ENCODE assay signal across 8 cellular contexts in genomic region chr20:43448748-43449535, GRCh38. TPM values are rescaled to one million over a fixed set of nuclear protein-coding genes. Genes with fewer than 3 reads are reported as not detected.
A peak's percentile ranks its signal among the peaks of the same experiment; 100 is the strongest.
DNase-seq lines count a peak whose midpoint lies in the region; ATAC-seq and TF ChIP-seq lines count a peak whose summit lies in the region.

No MANE protein-coding gene starts in this region.

- TF ChIP-seq POLR2A in heart left ventricle (IDR thresholded peaks at IDR 0.05): no peak
- no peak for TF ChIP-seq POLR2A in sigmoid colon (IDR thresholded peaks at IDR 0.05)

- H3K4me1 ChIP-seq in heart left ventricle: peaks cover 0 to 10% (median 0%) of the 10 kb centered on the region in 12 donors
- no peaks in the 10 kb centered on the region for H3K4me1 ChIP-seq in sigmoid colon

- no peaks in the 10 kb centered on the region for H3K9me3 Mint-ChIP-seq in activated naive CD8-positive, alpha-beta T cell treated with anti-CD3 and anti-CD28 coated beads, Interleukin-2, amount 50 U/mL, for 24 hours

- no peaks in the 10 kb centered on the region for H3K9me3 ChIP-seq in heart left ventricle
- H3K9me3 ChIP-seq in sigmoid colon: no peaks in the 10 kb centered on the region

- no peaks in the 10 kb centered on the region for H3K4me1 Mint-ChIP-seq in activated naive CD8-positive, alpha-beta T cell treated with anti-CD3 and anti-CD28 coated beads, Interleukin-2, amount 50 U/mL, for 24 hours

- TF ChIP-seq EP300 in sigmoid colon (IDR thresholded peaks at IDR 0.05): no peak

- WGBS in heart left ventricle, 4 donors: 25 to 32% (median 26%) methylated on average over 9 of the region's 9 CpGs
- WGBS in sigmoid colon, 2 donors: 30 to 31% methylated on average over 9 of the region's 9 CpGs

- H3K27me3 ChIP-seq in heart left ventricle (peaks cover 0 to 10% (median 2%) of the 10 kb centered on the region in 9 donors), sigmoid colon (peaks cover 0 to 21% (median 0%) of the 10 kb centered on the region in 3 donors)

- intact Hi-C loops in heart left ventricle (cut with DNase I) (loop anchor here in 4 of 10 donors (5.0 to 10.0 kb wide), 3 partner anchors 628 to 636 kb away; no protein-coding TSS in a partner anchor), sigmoid colon (cut with DNase I) (no loop called here)

- no peak overlapping the region for H3K4me3 Mint-ChIP-seq in activated naive CD8-positive, alpha-beta T cell treated with anti-CD3 and anti-CD28 coated beads, Interleukin-2, amount 50 U/mL, for 24 hours

- H3K27ac ChIP-seq in heart left ventricle (no peak overlapping the region), sigmoid colon (no peak overlapping the region)

- peaks cover 39% of the 10 kb centered on the region for H3K27me3 Mint-ChIP-seq in activated naive CD8-positive, alpha-beta T cell treated with anti-CD3 and anti-CD28 coated beads, Interleukin-2, amount 50 U/mL, for 24 hours

- no peak overlapping the region for H3K4me3 ChIP-seq in heart left ventricle
- H3K4me3 ChIP-seq in sigmoid colon: no peak overlapping the region

- ATAC-seq in activated naive CD8-positive, alpha-beta T cell treated with anti-CD3 and anti-CD28 coated beads, Interleukin-2, amount 50 U/mL, for 24 hours: no peak
- peak; percentile 15 to 67 (median 65) for ATAC-seq in heart left ventricle
- ATAC-seq in HG03045 (IDR thresholded peaks at IDR 0.05; ENCODE audit: unreplicated experiment): no peak
- ATAC-seq in GM19397 (IDR thresholded peaks at IDR 0.05; ENCODE audit: unreplicated experiment): no peak

- TF ChIP-seq CTCF in heart left ventricle (IDR thresholded peaks at IDR 0.05): peak; percentile 47 to 68 (median 58)
- peak; percentile 15 to 56 (median 50) for TF ChIP-seq CTCF in sigmoid colon (IDR thresholded peaks at IDR 0.05)

- no peak overlapping the region for H3K27ac Mint-ChIP-seq in activated naive CD8-positive, alpha-beta T cell treated with anti-CD3 and anti-CD28 coated beads, Interleukin-2, amount 50 U/mL, for 24 hours

- H3K36me3 ChIP-seq in heart left ventricle: no peaks in the 10 kb centered on the region
- H3K36me3 ChIP-seq in sigmoid colon: no peaks in the 10 kb centered on the region

- H3K36me3 Mint-ChIP-seq in activated naive CD8-positive, alpha-beta T cell treated with anti-CD3 and anti-CD28 coated beads, Interleukin-2, amount 50 U/mL, for 24 hours (ENCODE audit: low read depth): no peaks in the 10 kb centered on the region

- DNase-seq in EH (ENCODE audit: low read depth): peak; percentile 48
- peak; percentile 16 for DNase-seq in KG1 (lab: John Stamatoyannopoulos, UW)
- DNase-seq in SK-N-DZ (ENCODE audit: low spot score): peak; percentile 72
- peak; percentile 31 for DNase-seq in activated naive CD8-positive, alpha-beta T cell treated with anti-CD3 and anti-CD28 coated beads, Interleukin-2, amount 50 U/mL, for 24 hours
- no peak for DNase-seq in heart left ventricle
- DNase-seq in sigmoid colon: no peak

RNA-seq across cellular contexts. Expression of gene SRSF6, which starts 8.8 kb away (rescaled TPM):
- polyA plus RNA-seq in SK-N-DZ (2014; cell fraction: cytosol; rRNA removed): 133 and 140 TPM in 2 replicates
- polyA plus RNA-seq in SK-N-DZ (2014; cell fraction: nucleus; rRNA removed): 267 and 308 TPM in 2 replicates
- total RNA-seq in heart left ventricle (10 to 100 TPM; 21.0 to 69.7 (median 47.0) TPM), sigmoid colon (10 to 100 TPM; 29.6 to 75.6 (median 47.3) TPM)
- polyA plus RNA-seq in heart left ventricle (10 to 100 TPM; 33.5 to 39.6 TPM), sigmoid colon (10 to 100 TPM; 39.1 to 78.9 (median 51.7) TPM)

RNA-seq across cellular contexts. Expression of gene L3MBTL1, which starts 58.6 kb away (rescaled TPM):
- 3.7 and 4.9 TPM in 2 replicates for polyA plus RNA-seq in SK-N-DZ (2014; cell fraction: cytosol; rRNA removed)
- 39.9 and 155 TPM in 2 replicates for polyA plus RNA-seq in SK-N-DZ (2014; cell fraction: nucleus; rRNA removed)
- total RNA-seq in heart left ventricle (1 to 10 TPM; 2.4 to 6.9 (median 3.8) TPM), sigmoid colon (10 to 100 TPM in 3 of 4 donors, 1 to 10 TPM in 1; 9.0 to 26.9 (median 11.8) TPM)
- polyA plus RNA-seq in heart left ventricle (1 to 10 TPM; 1.3 to 5.1 TPM), sigmoid colon (1 to 10 TPM in 2 of 3 donors, under 1 TPM in 1; 0.46 to 5.0 (median 1.2) TPM)

Comparison
In these comparisons a context has a peak if more than half of its experiments do, and no peak if none do; other contexts are left out.
1. DNase-seq: peak in EH (single experiment), KG1 (single experiment), SK-N-DZ (single experiment) and activated naive CD8-positive, alpha-beta T cell treated with anti-CD3 and anti-CD28 coated beads, Interleukin-2, amount 50 U/mL, for 24 hours (single experiment); none in heart left ventricle (0 of 5) and sigmoid colon (single experiment).
2. ATAC-seq: peak in heart left ventricle (4 of 4); none in activated naive CD8-positive, alpha-beta T cell treated with anti-CD3 and anti-CD28 coated beads, Interleukin-2, amount 50 U/mL, for 24 hours (single experiment), HG03045 (single experiment) and GM19397 (single experiment).